Comparison of ENCODE assay signal across 28 cellular contexts in genomic region chr2:185185044-185185443, GRCh38.
"Had no signal": no experiment of that assay in that cellular context is flagged by ENCODE, and none has a peak within 500 bp of the region (broad histone marks: within the 10 kb centered on the region; RNA-seq: fewer than 3 reads in every experiment).

No MANE protein-coding gene starts in this region.

- H3K9me3 ChIP-seq: ovary, psoas muscle, right lobe of liver, sigmoid colon, thoracic aorta, thyroid gland, tibial nerve, upper lobe of left lung, uterus had no signal

- H3K4me3 Mint-ChIP-seq: naive thymus-derived CD4-positive, alpha-beta T cell; natural killer cell; nephron; neural progenitor cell; stimulated activated naive B cell treated with anti-CD40 and anti-IgM and Interleukin-4, amounts not matched to agents 10 μg/mL and 1 μg/mL and 100 μg/mL, for 72 hours; stimulated activated naive CD8-positive, alpha-beta T cell treated with anti-CD3 and anti-CD28 coated beads, Interleukin-15, Interleukin-2, amounts not matched to agents 100 ng/mL and 50 ng/mL, for 24 hours had no signal

- H3K9me3 Mint-ChIP-seq: nephron, neural progenitor cell had no signal

- H3K36me3 Mint-ChIP-seq: naive thymus-derived CD4-positive, alpha-beta T cell; neural progenitor cell; stimulated activated naive B cell treated with anti-CD40 and anti-IgM and Interleukin-4, amounts not matched to agents 10 μg/mL and 1 μg/mL and 100 μg/mL, for 72 hours had no signal

- H3K4me1 Mint-ChIP-seq: naive thymus-derived CD4-positive, alpha-beta T cell; natural killer cell; nephron; stimulated activated naive B cell treated with anti-CD40 and anti-IgM and Interleukin-4, amounts not matched to agents 10 μg/mL and 1 μg/mL and 100 μg/mL, for 72 hours had no signal

- DNase-seq: naive thymus-derived CD4-positive, alpha-beta T cell; natural killer cell; occipital lobe; posterior cingulate gyrus; right lobe of liver; sigmoid colon; small intestine; stimulated activated CD4-positive, alpha-beta T cell treated with anti-CD3 and anti-CD28 coated beads, Interleukin-15, amount 100 ng/mL, for 24 hours; stimulated activated CD4-positive, alpha-beta T cell treated with anti-CD3 and anti-CD28 coated beads, Interleukin-2, amount 100 ng/mL, for 24 hours; stimulated activated CD4-positive, alpha-beta T cell treated with anti-CD3 and anti-CD28 coated beads, Interleukin-2, amount 100 ng/mL, for 48 hours; stimulated activated CD4-positive, alpha-beta T cell treated with anti-CD3 and anti-CD28 coated beads, Interleukin-4, amount 100 ng/mL, for 24 hours; stimulated activated naive B cell treated with anti-CD40 and anti-IgM and Interleukin-4, amounts not matched to agents 10 μg/mL and 1 μg/mL and 100 μg/mL, for 72 hours; stimulated activated naive CD4-positive, alpha-beta T cell treated with Interleukin-2 at 50 U/mL for 16 hours; stomach; thyroid gland; trophoblast cell; uterus had no signal

- H3K9ac ChIP-seq: neural progenitor cell, parathyroid adenoma had no signal

- FAIRE-seq: small intestine had no signal

- H3K27ac ChIP-seq: neural progenitor cell, ovary, parathyroid adenoma, psoas muscle, right lobe of liver, sigmoid colon, stomach, thoracic aorta, thyroid gland, tibial nerve, upper lobe of left lung, uterus had no signal

- H3K4me3 ChIP-seq: neural progenitor cell, ovary, psoas muscle, right lobe of liver, sigmoid colon, stomach, thoracic aorta, thyroid gland, tibial nerve, upper lobe of left lung, uterus had no signal

- H3K4me1 ChIP-seq: neural progenitor cell, parathyroid adenoma, psoas muscle, right lobe of liver, sigmoid colon, stomach, thyroid gland, tibial nerve, upper lobe of left lung, uterus had no signal

- H3K27me3 ChIP-seq: neural progenitor cell, ovary, right lobe of liver, sigmoid colon, stomach, thyroid gland, tibial nerve, upper lobe of left lung, uterus had no signal

- H3K27ac Mint-ChIP-seq: naive thymus-derived CD4-positive, alpha-beta T cell; natural killer cell; nephron; neural progenitor cell; progenitor cell of endocrine pancreas; stimulated activated naive B cell treated with anti-CD40 and anti-IgM and Interleukin-4, amounts not matched to agents 10 μg/mL and 1 μg/mL and 100 μg/mL, for 72 hours; stimulated activated naive CD8-positive, alpha-beta T cell treated with anti-CD3 and anti-CD28 coated beads, Interleukin-15, Interleukin-2, amounts not matched to agents 100 ng/mL and 50 ng/mL, for 24 hours had no signal

- ATAC-seq: naive thymus-derived CD4-positive, alpha-beta T cell; natural killer cell; psoas muscle; right cardiac atrium; right lobe of liver had no signal

- H3K36me3 ChIP-seq: neural progenitor cell, ovary, right lobe of liver, sigmoid colon, stomach, thoracic aorta, thyroid gland, tibial nerve, upper lobe of left lung, uterus had no signal
